19 cellular contexts compared by ENCODE assay signal in genomic region chr1:110253213-110253612, GRCh38. TPM values are rescaled to one million over a fixed set of nuclear protein-coding genes. Genes with fewer than 3 reads are reported as not detected.
DNase-seq lines count a peak whose midpoint lies in the region; ATAC-seq, FAIRE-seq and TF ChIP-seq lines count a peak whose summit lies in the region.
"Had no signal": no experiment of that assay in that cellular context is flagged by ENCODE, and none has a peak within 500 bp of the region (broad histone marks: within the 10 kb centered on the region; RNA-seq: fewer than 3 reads in every experiment).

No MANE protein-coding gene starts in this region.

- peaks cover 2% of the 10 kb centered on the region for H3K36me3 Mint-ChIP-seq in effector memory CD8-positive, alpha-beta T cell (ENCODE audit: insufficient read depth)
- H3K36me3 Mint-ChIP-seq in natural killer cell treated with Interleukin-12 subunit alpha and Interleukin-12 subunit beta and Interleukin-15 and Interleukin-18, amount 100 ng/mL, for 72 hours, result no peaks in the 10 kb centered on the region

- no peak overlapping the region for H2BK15ac ChIP-seq in mesenchymal stem cell (ENCODE audit: low read depth, poor library complexity, severe bottlenecking)

- H3K23ac ChIP-seq in mesenchymal stem cell (ENCODE audit: low read length in 2 of 2), result no peak overlapping the region

- no peak overlapping the region for H4K91ac ChIP-seq in mesenchymal stem cell (ENCODE audit: low read length)

- H3K9me3 ChIP-seq in mesenchymal stem cell (ENCODE audit: control insufficient read depth, low read length), result no peaks in the 10 kb centered on the region

- H3K4me3 ChIP-seq in mesenchymal stem cell (ENCODE audit: insufficient read depth in 1 of 2, low read depth in 1 of 2, low read length in 2 of 2), result no peak overlapping the region
- no peak overlapping the region for H3K4me3 ChIP-seq in lower leg skin (ENCODE audit: low read depth, poor library complexity, severe bottlenecking)
- H3K4me3 ChIP-seq: GM23338 had no signal

- intact Hi-C loops in lower leg skin (cut with DNase I; ENCODE audit: low total_unique reads), result loop anchor here (2.0 kb wide), 1 partner anchor 46 kb away; no protein-coding TSS in a partner anchor

- TF ChIP-seq CTCF in lower leg skin (IDR thresholded peaks at IDR 0.05), result no peak

- no peaks in the 10 kb centered on the region for H3K9me3 Mint-ChIP-seq in effector memory CD8-positive, alpha-beta T cell
- H3K9me3 Mint-ChIP-seq in natural killer cell treated with Interleukin-12 subunit alpha and Interleukin-12 subunit beta and Interleukin-15 and Interleukin-18, amount 100 ng/mL, for 72 hours, result no peaks in the 10 kb centered on the region
- H3K9me3 Mint-ChIP-seq in stimulated activated naive CD8-positive, alpha-beta T cell treated with anti-CD3 and anti-CD28 coated beads, Interleukin-15, amount 100 ng/mL, for 72 hours, result peaks cover 0 to 7% of the 10 kb centered on the region in 2 donors
- H3K9me3 Mint-ChIP-seq: CD4-positive, alpha-beta memory T cell; GM23338; H9; HFFc6 had no signal

- peak; percentile 42 for ATAC-seq in effector memory CD8-positive, alpha-beta T cell (replicated peaks)
- peak in 1 of 2 donors; percentile 45 for ATAC-seq in natural killer cell treated with Interleukin-12 subunit alpha and Interleukin-12 subunit beta and Interleukin-15 and Interleukin-18, amount 100 ng/mL, for 72 hours
- ATAC-seq in stimulated activated naive CD8-positive, alpha-beta T cell treated with anti-CD3 and anti-CD28 coated beads, Interleukin-15, amount 100 ng/mL, for 72 hours, result no peak
- ATAC-seq: GM23338, HCT116 had no signal

- H2AFZ ChIP-seq in mesenchymal stem cell (ENCODE audit: low read depth, low read length), result peak overlapping the region; percentile 37
- H2AFZ ChIP-seq: GM23338 had no signal

- H3K4me1 Mint-ChIP-seq in effector memory CD8-positive, alpha-beta T cell (ENCODE audit: low read depth in 2 of 2), result peaks cover 0 to 4% of the 10 kb centered on the region in 2 donors
- H3K4me1 Mint-ChIP-seq in natural killer cell treated with Interleukin-12 subunit alpha and Interleukin-12 subunit beta and Interleukin-15 and Interleukin-18, amount 100 ng/mL, for 72 hours (ENCODE audit: low read depth in 2 of 2), result peaks cover 11 to 16% of the 10 kb centered on the region in 2 donors
- no peaks in the 10 kb centered on the region for H3K4me1 Mint-ChIP-seq in stimulated activated naive CD8-positive, alpha-beta T cell treated with anti-CD3 and anti-CD28 coated beads, Interleukin-15, amount 100 ng/mL, for 72 hours

- no peak for TF ChIP-seq POLR2A in lower leg skin (IDR thresholded peaks at IDR 0.05)

- H3K36me3 ChIP-seq in mesenchymal stem cell (ENCODE audit: control insufficient read depth in 1 of 2, insufficient read depth in 2 of 2, low read depth in 1 of 2, low read length in 2 of 2), result no peaks in the 10 kb centered on the region

- no peak overlapping the region for H2BK120ac ChIP-seq in mesenchymal stem cell (ENCODE audit: low read depth, low read length)

- no peak overlapping the region for H3K27ac Mint-ChIP-seq in effector memory CD8-positive, alpha-beta T cell
- no peak overlapping the region for H3K27ac Mint-ChIP-seq in natural killer cell treated with Interleukin-12 subunit alpha and Interleukin-12 subunit beta and Interleukin-15 and Interleukin-18, amount 100 ng/mL, for 72 hours
- H3K27ac Mint-ChIP-seq in stimulated activated naive CD8-positive, alpha-beta T cell treated with anti-CD3 and anti-CD28 coated beads, Interleukin-15, amount 100 ng/mL, for 72 hours, result no peak overlapping the region
- H3K27ac Mint-ChIP-seq: CD4-positive, alpha-beta memory T cell; GM23338; H9; HFFc6 had no signal

- H2BK12ac ChIP-seq in mesenchymal stem cell (ENCODE audit: low read length in 2 of 2), result no peak overlapping the region

- no peak overlapping the region for H2AK5ac ChIP-seq in mesenchymal stem cell (ENCODE audit: low read length, severe bottlenecking)

- H3K14ac ChIP-seq in mesenchymal stem cell (ENCODE audit: low read length in 2 of 2), result no peak overlapping the region

- no peaks in the 10 kb centered on the region for H3K4me1 ChIP-seq in mesenchymal stem cell (ENCODE audit: control insufficient read depth, insufficient read depth, low read depth, low read length)

- H3K4ac ChIP-seq in mesenchymal stem cell (ENCODE audit: low read depth in 1 of 2, low read length in 2 of 2), result no peak overlapping the region

- H3K27me3 ChIP-seq in mesenchymal stem cell (ENCODE audit: control insufficient read depth in 1 of 2, insufficient read depth in 1 of 2, low read length in 2 of 2), result peaks cover 21 to 30% of the 10 kb centered on the region in 2 experiments

- H3K9ac ChIP-seq in mesenchymal stem cell (ENCODE audit: low read length), result no peak overlapping the region

- no peak overlapping the region for H3K18ac ChIP-seq in mesenchymal stem cell (ENCODE audit: low read depth in 1 of 2, low read length in 2 of 2)

- H3K27ac ChIP-seq in mesenchymal stem cell (ENCODE audit: low read length, poor library complexity, severe bottlenecking), result no peak overlapping the region

- no peak overlapping the region for H4K8ac ChIP-seq in mesenchymal stem cell (ENCODE audit: low read length)

- no peak overlapping the region for H3K4me3 Mint-ChIP-seq in effector memory CD8-positive, alpha-beta T cell
- H3K4me3 Mint-ChIP-seq in natural killer cell treated with Interleukin-12 subunit alpha and Interleukin-12 subunit beta and Interleukin-15 and Interleukin-18, amount 100 ng/mL, for 72 hours, result peak overlapping the region; percentile 19
- no peak overlapping the region for H3K4me3 Mint-ChIP-seq in stimulated activated naive CD8-positive, alpha-beta T cell treated with anti-CD3 and anti-CD28 coated beads, Interleukin-15, amount 100 ng/mL, for 72 hours
- H3K4me3 Mint-ChIP-seq: CD4-positive, alpha-beta memory T cell; GM23338; H9; HFFc6 had no signal

- no peak for FAIRE-seq in RCC 7860 (lab: Jason Lieb, UNC)
- FAIRE-seq: GM12891, GM18507 had no signal

- no peak overlapping the region for H3K4me2 ChIP-seq in mesenchymal stem cell (ENCODE audit: low read length, poor library complexity, severe bottlenecking)
- H3K4me2 ChIP-seq: GM23338 had no signal

- H2BK5ac ChIP-seq in mesenchymal stem cell (ENCODE audit: low read depth, low read length, poor library complexity, severe bottlenecking), result no peak overlapping the region

- H3K27me3 Mint-ChIP-seq in effector memory CD8-positive, alpha-beta T cell, result peaks cover 2% of the 10 kb centered on the region in 2 donors
- H3K27me3 Mint-ChIP-seq in natural killer cell treated with Interleukin-12 subunit alpha and Interleukin-12 subunit beta and Interleukin-15 and Interleukin-18, amount 100 ng/mL, for 72 hours, result peaks cover 0 to 2% of the 10 kb centered on the region in 2 donors
- no peaks in the 10 kb centered on the region for H3K27me3 Mint-ChIP-seq in stimulated activated naive CD8-positive, alpha-beta T cell treated with anti-CD3 and anti-CD28 coated beads, Interleukin-15, amount 100 ng/mL, for 72 hours

- DNase-seq in effector memory CD8-positive, alpha-beta T cell, result no peak
- DNase-seq in mesenchymal stem cell (no peak), lower leg skin (ENCODE audit: low spot score in 2 of 2) (no peak), RCC 7860 (ENCODE audit: low spot score) (no peak)
- no peak for DNase-seq in natural killer cell treated with Interleukin-12 subunit alpha and Interleukin-12 subunit beta and Interleukin-15 and Interleukin-18, amount 100 ng/mL, for 72 hours (ENCODE audit: low spot score)
- no peak for DNase-seq in stimulated activated naive CD8-positive, alpha-beta T cell treated with anti-CD3 and anti-CD28 coated beads, Interleukin-15, amount 100 ng/mL, for 72 hours
- DNase-seq: C1 segment of cervical spinal cord; Calu3; CD4-positive, alpha-beta memory T cell; COR-L47; DMS53; DMS79 treated with DMSO at 0.1 percent for 48 hours; GF-D8; H9; HFFc6 had no signal

- no peaks in the 10 kb centered on the region for H3K79me1 ChIP-seq in mesenchymal stem cell (replicated peaks; ENCODE audit: low read length, poor library complexity, severe bottlenecking)

- 77% methylated on average over 1 of the region's 1 CpG for WGBS in mesenchymal stem cell
- 80 to 100% methylated on average over 1 of the region's 1 CpG for WGBS in lower leg skin, 2 donors

RNA-seq across cellular contexts. Expression of gene KCNC4, which starts 43.1 kb away (rescaled TPM):
- polyA plus RNA-seq in mesenchymal stem cell (2013, experiment 1 of 2), result 0.17 TPM
- 0.23 TPM for polyA plus RNA-seq in mesenchymal stem cell (2013, experiment 2 of 2)
- total RNA-seq in natural killer cell treated with Interleukin-12 subunit alpha and Interleukin-12 subunit beta and Interleukin-15 and Interleukin-18, amount 100 ng/mL, for 72 hours, result 1 to 10 TPM in 1 of 2 donors, under 1 TPM in 1; 0.88 to 2.1 TPM
- 1 to 10 TPM; 4.8 to 9.4 (median 7.7) TPM for total RNA-seq in lower leg skin
